ENCODE assay signal across 1 cellular context in the genomic region with DNA sequence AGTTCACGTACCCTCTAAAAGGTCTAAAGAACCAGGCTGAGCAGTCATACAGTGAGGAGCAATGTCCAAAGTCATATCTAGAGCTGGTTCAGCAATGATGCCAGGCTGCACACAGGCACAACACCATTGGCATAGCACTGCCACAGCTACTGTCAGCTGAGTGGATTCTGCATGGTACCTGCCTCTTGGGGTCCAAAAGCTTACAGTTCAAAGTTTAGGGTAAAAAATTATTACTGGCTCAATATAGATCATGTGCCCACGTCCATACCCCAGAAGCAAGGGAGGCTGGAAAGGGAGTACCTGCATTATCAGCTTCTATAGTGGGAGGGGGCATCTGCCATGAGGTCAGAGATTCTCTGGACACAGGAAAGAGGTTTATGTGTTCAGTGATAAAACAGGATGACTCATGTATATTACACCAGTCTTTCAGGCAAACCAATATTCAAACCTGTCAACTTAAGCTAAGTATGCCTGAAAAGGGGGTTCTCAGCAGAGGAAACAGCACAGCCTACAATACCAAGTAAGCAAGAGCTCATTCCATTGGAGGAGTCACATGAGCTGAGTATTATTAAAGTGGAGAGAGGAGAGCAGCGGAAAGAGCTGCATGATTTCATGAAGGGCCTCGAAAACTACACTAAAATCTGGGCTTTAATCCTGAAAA.
TF ChIP-seq lines count a peak whose summit lies in the region.

No MANE protein-coding gene starts in this region.

TF ChIP-seq in K562, 482 proteins besides CTCF, POLR2A, EP300 and RAD21 (continued from another document and continues in another):
- TF ChIP-seq TEAD4 (IDR thresholded peaks at IDR 0.05; ENCODE audit: low read length): no peak
- no peak for TF ChIP-seq TEAD4 (CRISPR knock-in tag; IDR thresholded peaks at IDR 0.05; ENCODE audit: borderline replicate concordance)
- TF ChIP-seq, protein P1, sequence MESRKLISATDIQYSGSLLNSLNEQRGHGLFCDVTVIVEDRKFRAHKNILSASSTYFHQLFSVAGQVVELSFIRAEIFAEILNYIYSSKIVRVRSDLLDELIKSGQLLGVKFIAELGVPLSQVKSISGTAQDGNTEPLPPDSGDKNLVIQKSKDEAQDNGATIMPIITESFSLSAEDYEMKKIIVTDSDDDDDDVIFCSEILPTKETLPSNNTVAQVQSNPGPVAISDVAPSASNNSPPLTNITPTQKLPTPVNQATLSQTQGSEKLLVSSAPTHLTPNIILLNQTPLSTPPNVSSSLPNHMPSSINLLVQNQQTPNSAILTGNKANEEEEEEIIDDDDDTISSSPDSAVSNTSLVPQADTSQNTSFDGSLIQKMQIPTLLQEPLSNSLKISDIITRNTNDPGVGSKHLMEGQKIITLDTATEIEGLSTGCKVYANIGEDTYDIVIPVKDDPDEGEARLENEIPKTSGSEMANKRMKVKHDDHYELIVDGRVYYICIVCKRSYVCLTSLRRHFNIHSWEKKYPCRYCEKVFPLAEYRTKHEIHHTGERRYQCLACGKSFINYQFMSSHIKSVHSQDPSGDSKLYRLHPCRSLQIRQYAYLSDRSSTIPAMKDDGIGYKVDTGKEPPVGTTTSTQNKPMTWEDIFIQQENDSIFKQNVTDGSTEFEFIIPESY (CRISPR knock-in tag; IDR thresholded peaks at IDR 0.05): no peak
- TF ChIP-seq SNRNP70 (optimal IDR thresholded peaks at IDR 0.05; ENCODE audit: low read depth, low read length): no peak
- TF ChIP-seq ZNF347 (CRISPR knock-in tag; IDR thresholded peaks at IDR 0.05; ENCODE audit: low read depth): no peak
- TF ChIP-seq ZNF175 (CRISPR knock-in tag; IDR thresholded peaks at IDR 0.05; ENCODE audit: low read depth): 0 out of 2 replicates have a peak, but pooled peaks have one; percentile 0
- TF ChIP-seq CBFA2T2 (conservative IDR thresholded peaks at IDR 0.05): peak; percentile 25; the same call in 1 of the 2 replicates
- TF ChIP-seq RFX7 (CRISPR knock-in tag; IDR thresholded peaks at IDR 0.05): no peak
- TF ChIP-seq MAFF (IDR thresholded peaks at IDR 0.05; ENCODE audit: low read length): peak; percentile 73
- TF ChIP-seq NR2C1 (IDR thresholded peaks at IDR 0.05): no peak
- peak; percentile 24; the same call in 1 of the 2 replicates for TF ChIP-seq NR2C1 (tag; IDR thresholded peaks at IDR 0.05)
- TF ChIP-seq, protein P2, sequence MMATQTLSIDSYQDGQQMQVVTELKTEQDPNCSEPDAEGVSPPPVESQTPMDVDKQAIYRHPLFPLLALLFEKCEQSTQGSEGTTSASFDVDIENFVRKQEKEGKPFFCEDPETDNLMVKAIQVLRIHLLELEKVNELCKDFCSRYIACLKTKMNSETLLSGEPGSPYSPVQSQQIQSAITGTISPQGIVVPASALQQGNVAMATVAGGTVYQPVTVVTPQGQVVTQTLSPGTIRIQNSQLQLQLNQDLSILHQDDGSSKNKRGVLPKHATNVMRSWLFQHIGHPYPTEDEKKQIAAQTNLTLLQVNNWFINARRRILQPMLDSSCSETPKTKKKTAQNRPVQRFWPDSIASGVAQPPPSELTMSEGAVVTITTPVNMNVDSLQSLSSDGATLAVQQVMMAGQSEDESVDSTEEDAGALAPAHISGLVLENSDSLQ (IDR thresholded peaks at IDR 0.05): peak; percentile 31; the same call in 1 of the 2 replicates
- peak; percentile 92 for TF ChIP-seq DPF2 (IDR thresholded peaks at IDR 0.05)
- peak; percentile 93 for TF ChIP-seq FOSL1 (tag; conservative IDR thresholded peaks at IDR 0.05)
- TF ChIP-seq, protein P3, sequence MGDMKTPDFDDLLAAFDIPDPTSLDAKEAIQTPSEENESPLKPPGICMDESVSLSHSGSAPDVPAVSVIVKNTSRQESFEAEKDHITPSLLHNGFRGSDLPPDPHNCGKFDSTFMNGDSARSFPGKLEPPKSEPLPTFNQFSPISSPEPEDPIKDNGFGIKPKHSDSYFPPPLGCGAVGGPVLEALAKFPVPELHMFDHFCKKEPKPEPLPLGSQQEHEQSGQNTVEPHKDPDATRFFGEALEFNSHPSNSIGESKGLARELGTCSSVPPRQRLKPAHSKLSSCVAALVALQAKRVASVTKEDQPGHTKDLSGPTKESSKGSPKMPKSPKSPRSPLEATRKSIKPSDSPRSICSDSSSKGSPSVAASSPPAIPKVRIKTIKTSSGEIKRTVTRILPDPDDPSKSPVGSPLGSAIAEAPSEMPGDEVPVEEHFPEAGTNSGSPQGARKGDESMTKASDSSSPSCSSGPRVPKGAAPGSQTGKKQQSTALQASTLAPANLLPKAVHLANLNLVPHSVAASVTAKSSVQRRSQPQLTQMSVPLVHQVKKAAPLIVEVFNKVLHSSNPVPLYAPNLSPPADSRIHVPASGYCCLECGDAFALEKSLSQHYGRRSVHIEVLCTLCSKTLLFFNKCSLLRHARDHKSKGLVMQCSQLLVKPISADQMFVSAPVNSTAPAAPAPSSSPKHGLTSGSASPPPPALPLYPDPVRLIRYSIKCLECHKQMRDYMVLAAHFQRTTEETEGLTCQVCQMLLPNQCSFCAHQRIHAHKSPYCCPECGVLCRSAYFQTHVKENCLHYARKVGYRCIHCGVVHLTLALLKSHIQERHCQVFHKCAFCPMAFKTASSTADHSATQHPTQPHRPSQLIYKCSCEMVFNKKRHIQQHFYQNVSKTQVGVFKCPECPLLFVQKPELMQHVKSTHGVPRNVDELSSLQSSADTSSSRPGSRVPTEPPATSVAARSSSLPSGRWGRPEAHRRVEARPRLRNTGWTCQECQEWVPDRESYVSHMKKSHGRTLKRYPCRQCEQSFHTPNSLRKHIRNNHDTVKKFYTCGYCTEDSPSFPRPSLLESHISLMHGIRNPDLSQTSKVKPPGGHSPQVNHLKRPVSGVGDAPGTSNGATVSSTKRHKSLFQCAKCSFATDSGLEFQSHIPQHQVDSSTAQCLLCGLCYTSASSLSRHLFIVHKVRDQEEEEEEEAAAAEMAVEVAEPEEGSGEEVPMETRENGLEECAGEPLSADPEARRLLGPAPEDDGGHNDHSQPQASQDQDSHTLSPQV (IDR thresholded peaks at IDR 0.05): peak; percentile 53
- peak; percentile 80 for TF ChIP-seq SMARCE1 (IDR thresholded peaks at IDR 0.05)
- 0 out of 4 replicates have a peak, but pooled peaks of 1 of the 2 experiments have one; percentile 5 for TF ChIP-seq KDM1A (IDR thresholded peaks at IDR 0.05)
- peak; percentile 72 for TF ChIP-seq CREB1 (IDR thresholded peaks at IDR 0.05)
- peak; percentile 61 for TF ChIP-seq CREB1 (CRISPR knock-in tag; IDR thresholded peaks at IDR 0.05)
- TF ChIP-seq POLR2AphosphoS5 (IDR thresholded peaks at IDR 0.05; ENCODE audit: control insufficient read depth, insufficient read depth, low read depth, low read length): no peak
- peak; percentile 78 for TF ChIP-seq MYC (IDR thresholded peaks at IDR 0.05; ENCODE audit: low read depth, low read length)
- TF ChIP-seq MYC (CRISPR knock-in tag; IDR thresholded peaks at IDR 0.05; ENCODE audit: borderline replicate concordance, low read depth): no peak
- TF ChIP-seq ZC3H4 (CRISPR knock-in tag; IDR thresholded peaks at IDR 0.05; ENCODE audit: borderline replicate concordance): no peak
- TF ChIP-seq ZNF589 (CRISPR knock-in tag; IDR thresholded peaks at IDR 0.05; ENCODE audit: low read depth): peak; percentile 62; the same call in 1 of the 2 replicates
- TF ChIP-seq, protein P4, sequence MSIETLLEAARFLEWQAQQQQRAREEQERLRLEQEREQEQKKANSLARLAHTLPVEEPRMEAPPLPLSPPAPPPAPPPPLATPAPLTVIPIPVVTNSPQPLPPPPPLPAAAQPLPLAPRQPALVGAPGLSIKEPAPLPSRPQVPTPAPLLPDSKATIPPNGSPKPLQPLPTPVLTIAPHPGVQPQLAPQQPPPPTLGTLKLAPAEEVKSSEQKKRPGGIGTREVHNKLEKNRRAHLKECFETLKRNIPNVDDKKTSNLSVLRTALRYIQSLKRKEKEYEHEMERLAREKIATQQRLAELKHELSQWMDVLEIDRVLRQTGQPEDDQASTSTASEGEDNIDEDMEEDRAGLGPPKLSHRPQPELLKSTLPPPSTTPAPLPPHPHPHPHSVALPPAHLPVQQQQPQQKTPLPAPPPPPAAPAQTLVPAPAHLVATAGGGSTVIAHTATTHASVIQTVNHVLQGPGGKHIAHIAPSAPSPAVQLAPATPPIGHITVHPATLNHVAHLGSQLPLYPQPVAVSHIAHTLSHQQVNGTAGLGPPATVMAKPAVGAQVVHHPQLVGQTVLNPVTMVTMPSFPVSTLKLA (conservative IDR thresholded peaks at IDR 0.05): 0 out of 4 replicates have a peak, but pooled peaks of 1 of the 2 experiments have one; percentile 25
- peak; percentile 51; the same call in 1 of the 2 replicates for TF ChIP-seq GABPA (tag; conservative IDR thresholded peaks at IDR 0.05; ENCODE audit: low read depth)
- TF ChIP-seq SUPT5H (IDR thresholded peaks at IDR 0.05): no peak
- peak; percentile 48 to 77; a peak in 3 of 4 replicates for TF ChIP-seq TRIM24 (IDR thresholded peaks at IDR 0.05)
- TF ChIP-seq, protein P5, sequence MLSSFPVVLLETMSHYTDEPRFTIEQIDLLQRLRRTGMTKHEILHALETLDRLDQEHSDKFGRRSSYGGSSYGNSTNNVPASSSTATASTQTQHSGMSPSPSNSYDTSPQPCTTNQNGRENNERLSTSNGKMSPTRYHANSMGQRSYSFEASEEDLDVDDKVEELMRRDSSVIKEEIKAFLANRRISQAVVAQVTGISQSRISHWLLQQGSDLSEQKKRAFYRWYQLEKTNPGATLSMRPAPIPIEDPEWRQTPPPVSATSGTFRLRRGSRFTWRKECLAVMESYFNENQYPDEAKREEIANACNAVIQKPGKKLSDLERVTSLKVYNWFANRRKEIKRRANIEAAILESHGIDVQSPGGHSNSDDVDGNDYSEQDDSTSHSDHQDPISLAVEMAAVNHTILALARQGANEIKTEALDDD (IDR thresholded peaks at IDR 0.05): peak; percentile 74
- TF ChIP-seq, protein P6, sequence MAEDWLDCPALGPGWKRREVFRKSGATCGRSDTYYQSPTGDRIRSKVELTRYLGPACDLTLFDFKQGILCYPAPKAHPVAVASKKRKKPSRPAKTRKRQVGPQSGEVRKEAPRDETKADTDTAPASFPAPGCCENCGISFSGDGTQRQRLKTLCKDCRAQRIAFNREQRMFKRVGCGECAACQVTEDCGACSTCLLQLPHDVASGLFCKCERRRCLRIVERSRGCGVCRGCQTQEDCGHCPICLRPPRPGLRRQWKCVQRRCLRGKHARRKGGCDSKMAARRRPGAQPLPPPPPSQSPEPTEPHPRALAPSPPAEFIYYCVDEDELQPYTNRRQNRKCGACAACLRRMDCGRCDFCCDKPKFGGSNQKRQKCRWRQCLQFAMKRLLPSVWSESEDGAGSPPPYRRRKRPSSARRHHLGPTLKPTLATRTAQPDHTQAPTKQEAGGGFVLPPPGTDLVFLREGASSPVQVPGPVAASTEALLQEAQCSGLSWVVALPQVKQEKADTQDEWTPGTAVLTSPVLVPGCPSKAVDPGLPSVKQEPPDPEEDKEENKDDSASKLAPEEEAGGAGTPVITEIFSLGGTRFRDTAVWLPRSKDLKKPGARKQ (CRISPR knock-in tag; IDR thresholded peaks at IDR 0.05): no peak
- TF ChIP-seq TCFL5 (CRISPR knock-in tag; conservative IDR thresholded peaks at IDR 0.05): no peak
- TF ChIP-seq, protein P7, sequence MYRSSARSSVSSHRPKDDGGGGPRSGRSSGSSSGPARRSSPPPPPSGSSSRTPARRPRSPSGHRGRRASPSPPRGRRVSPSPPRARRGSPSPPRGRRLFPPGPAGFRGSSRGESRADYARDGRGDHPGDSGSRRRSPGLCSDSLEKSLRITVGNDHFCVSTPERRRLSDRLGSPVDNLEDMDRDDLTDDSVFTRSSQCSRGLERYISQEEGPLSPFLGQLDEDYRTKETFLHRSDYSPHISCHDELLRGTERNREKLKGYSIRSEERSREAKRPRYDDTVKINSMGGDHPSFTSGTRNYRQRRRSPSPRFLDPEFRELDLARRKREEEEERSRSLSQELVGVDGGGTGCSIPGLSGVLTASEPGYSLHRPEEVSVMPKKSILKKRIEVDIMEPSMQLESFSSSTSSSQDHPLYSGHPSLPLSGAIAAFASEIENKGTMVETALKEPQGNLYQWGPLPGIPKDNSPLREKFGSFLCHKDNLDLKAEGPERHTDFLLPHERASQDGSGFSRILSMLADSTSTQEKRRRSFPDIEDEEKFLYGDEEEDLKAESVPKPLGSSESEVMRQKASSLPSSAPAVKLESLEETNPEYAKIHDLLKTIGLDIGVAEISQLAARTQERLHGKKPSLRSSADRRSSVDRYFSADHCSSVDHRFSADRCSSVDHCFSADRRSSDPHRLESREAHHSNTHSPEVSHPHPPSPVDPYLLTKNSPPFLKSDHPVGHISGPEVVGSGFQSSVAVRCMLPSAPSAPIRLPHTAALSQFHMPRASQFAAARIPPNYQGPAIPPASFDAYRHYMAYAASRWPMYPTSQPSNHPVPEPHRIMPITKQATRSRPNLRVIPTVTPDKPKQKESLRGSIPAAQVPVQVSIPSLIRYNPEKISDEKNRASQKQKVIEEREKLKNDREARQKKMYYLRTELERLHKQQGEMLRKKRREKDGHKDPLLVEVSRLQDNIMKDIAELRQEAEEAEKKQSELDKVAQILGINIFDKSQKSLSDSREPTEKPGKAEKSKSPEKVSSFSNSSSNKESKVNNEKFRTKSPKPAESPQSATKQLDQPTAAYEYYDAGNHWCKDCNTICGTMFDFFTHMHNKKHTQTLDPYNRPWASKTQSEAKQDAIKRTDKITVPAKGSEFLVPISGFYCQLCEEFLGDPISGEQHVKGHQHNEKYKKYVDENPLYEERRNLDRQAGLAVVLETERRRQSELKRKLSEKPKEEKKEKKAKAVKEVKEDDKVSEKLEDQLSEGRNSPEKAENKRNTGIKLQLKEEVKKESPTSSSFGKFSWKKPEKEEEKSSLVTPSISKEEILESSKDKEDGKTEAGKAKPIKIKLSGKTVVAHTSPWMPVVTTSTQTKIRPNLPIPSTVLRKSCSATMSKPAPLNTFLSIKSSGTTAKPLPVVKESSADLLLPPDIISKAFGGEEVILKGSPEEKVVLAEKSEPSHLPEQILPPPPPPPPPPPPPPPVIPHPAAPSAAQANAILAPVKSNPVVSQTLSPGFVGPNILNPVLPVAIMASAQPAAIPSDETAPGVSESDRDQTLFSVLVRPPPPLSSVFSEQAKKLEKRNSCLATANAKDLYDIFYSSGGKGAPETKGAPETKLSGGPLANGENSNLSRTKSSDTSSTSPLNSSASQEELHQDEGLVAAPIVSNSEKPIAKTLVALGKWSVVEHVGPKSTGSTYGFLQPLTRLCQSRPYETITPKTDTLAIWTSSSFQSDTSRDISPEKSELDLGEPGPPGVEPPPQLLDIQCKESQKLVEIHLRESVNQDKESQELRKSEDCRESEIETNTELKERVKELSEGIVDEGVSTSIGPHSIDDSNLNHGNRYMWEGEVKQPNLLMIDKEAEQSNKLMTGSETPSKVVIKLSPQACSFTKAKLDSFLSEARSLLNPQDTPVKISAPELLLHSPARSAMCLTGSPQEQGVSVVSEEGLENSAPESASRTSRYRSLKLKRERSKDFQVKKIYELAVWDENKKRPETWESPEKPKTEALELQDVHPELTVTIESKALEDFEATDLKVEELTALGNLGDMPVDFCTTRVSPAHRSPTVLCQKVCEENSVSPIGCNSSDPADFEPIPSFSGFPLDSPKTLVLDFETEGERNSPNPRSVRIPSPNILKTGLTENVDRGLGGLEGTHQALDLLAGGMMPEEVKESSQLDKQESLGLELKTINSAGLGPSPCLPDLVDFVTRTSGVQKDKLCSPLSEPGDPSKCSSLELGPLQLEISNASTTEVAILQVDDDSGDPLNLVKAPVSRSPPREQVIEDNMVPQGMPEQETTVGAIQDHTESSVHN (IDR thresholded peaks at IDR 0.05; ENCODE audit: borderline replicate concordance in 1 of 2, low read depth in 1 of 2): no peak
- TF ChIP-seq KAT7 (CRISPR knock-in tag; IDR thresholded peaks at IDR 0.05; ENCODE audit: borderline replicate concordance): 0 out of 2 replicates have a peak, but pooled peaks have one; percentile 40
- TF ChIP-seq BRF1 (IDR thresholded peaks at IDR 0.05; ENCODE audit: borderline replicate concordance, extremely low read depth, insufficient read length): no peak
